7 cellular contexts compared by ENCODE assay signal in the genomic region with DNA sequence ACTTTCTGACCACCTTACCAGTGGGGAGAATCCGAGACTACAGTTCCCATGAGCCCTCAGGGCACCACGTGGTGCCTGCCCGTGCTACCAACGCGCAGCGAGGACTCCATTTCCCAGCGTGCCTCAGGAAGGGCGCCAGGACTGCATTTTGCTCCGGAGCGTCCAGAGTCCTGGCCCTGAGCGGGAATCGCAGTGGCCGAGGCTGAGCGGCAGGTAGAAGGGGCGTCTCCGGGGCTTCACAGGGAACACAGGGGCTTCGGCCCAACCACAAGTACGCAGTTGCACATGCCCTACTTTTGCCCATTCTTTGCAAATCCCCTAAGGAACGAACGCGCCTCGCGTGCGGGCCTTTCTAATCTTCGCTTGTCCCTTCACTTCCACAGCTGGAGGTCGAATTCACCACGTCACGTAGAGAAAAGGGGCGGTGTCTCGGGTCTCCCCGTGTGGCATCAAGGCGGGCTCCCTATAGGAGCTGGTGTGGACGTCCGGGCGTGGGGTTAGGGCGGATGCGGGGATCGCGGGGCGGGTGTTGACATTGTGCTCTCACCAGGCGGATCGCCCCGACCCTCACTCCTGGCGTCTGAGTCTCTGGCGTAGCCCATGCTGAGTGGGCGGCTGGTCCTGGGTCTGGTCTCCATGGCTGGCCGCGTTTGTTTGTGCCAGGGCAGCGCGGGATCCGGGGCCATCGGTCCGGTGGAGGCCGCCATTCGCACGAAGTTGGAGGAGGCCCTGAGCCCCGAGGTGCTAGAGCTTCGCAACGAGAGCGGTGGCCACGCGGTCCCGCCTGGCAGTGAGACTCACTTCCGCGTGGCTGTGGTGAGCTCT. TPM values are rescaled to one million over a fixed set of nuclear protein-coding genes. Genes with fewer than 3 reads are reported as not detected.
DNase-seq lines count a peak whose midpoint lies in the region; ATAC-seq, FAIRE-seq and TF ChIP-seq lines count a peak whose summit lies in the region.

A gene with protein sequence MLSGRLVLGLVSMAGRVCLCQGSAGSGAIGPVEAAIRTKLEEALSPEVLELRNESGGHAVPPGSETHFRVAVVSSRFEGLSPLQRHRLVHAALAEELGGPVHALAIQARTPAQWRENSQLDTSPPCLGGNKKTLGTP (plus strand): TSS at position 109 of the 825 bp plus-strand sequence. CDS start 492 bp downstream, at position 601.

- no peaks in the 10 kb centered on the region for H3K36me3 ChIP-seq in bronchial epithelial cell (ENCODE audit: control insufficient read depth, insufficient read depth, low read length)
- H3K36me3 ChIP-seq in small intestine (ENCODE audit: control insufficient read depth in 2 of 2, insufficient read depth in 2 of 2, low read length in 2 of 2), result no peaks in the 10 kb centered on the region

- peak within 1 kb of the TSS; percentile 77 to 96 for H3K27ac ChIP-seq in small intestine (ENCODE audit: low read depth in 1 of 2, low read length in 1 of 2)

- TF ChIP-seq POLR2A in GM18526 (IDR thresholded peaks at IDR 0.05; ENCODE audit: extremely low read depth, insufficient read length), result peak; percentile 70

- H3K4me3 ChIP-seq in WI38 (ENCODE audit: low read depth, low read length), result peak within 1 kb of the TSS; percentile 65
- H3K4me3 ChIP-seq in bronchial epithelial cell (ENCODE audit: low read depth, low read length), result peak within 1 kb of the TSS; percentile 69
- peak within 1 kb of the TSS; percentile 59 to 74 for H3K4me3 ChIP-seq in small intestine (ENCODE audit: low read depth in 1 of 2, low read length in 2 of 2)

- DNase-seq in NCI-H2171 (lab: John Stamatoyannopoulos, UW) (peak; percentile 88), bronchial epithelial cell (ENCODE audit: low read depth) (peak; percentile 82), iPS-NIHi11 (ENCODE audit: low spot score) (peak; percentile 96), small intestine (peak; percentile 94)

- 8 to 12% (median 10%) methylated on average over 65 of the region's 65 CpGs for WGBS in small intestine, 3 donors

- no peaks in the 10 kb centered on the region for H3K27me3 ChIP-seq in bronchial epithelial cell (ENCODE audit: control insufficient read depth, insufficient read depth, low read length)
- no peaks in the 10 kb centered on the region for H3K27me3 ChIP-seq in small intestine (ENCODE audit: control insufficient read depth in 2 of 2, insufficient read depth in 2 of 2, low read length in 2 of 2)

- FAIRE-seq in bronchial epithelial cell (lab: Jason Lieb, UNC), result peak; percentile 70
- FAIRE-seq in small intestine (lab: Jason Lieb, UNC), result no peak

- no peaks in the 10 kb centered on the region for H3K9me3 ChIP-seq in small intestine (ENCODE audit: control insufficient read depth, low read depth)

- peak; percentile 95 for ATAC-seq in HG03095 (IDR thresholded peaks at IDR 0.05; ENCODE audit: unreplicated experiment)

- TF ChIP-seq CTCF in WI38 (IDR thresholded peaks at IDR 0.05; ENCODE audit: low read depth, low read length), result no peak
- no peak for TF ChIP-seq CTCF in bronchial epithelial cell (IDR thresholded peaks at IDR 0.05; ENCODE audit: insufficient read depth, low read length, severe bottlenecking)

- peaks cover 3 to 6% of the 10 kb centered on the region in 2 donors for H3K4me1 ChIP-seq in small intestine (ENCODE audit: control insufficient read depth in 2 of 2, insufficient read depth in 1 of 2, low read depth in 1 of 2, low read length in 1 of 2)

RNA-seq across cellular contexts. Expression of the gene that starts here (rescaled TPM):
- 17.6 and 22.9 TPM in 2 replicates for total RNA-seq in bronchial epithelial cell
- polyA plus RNA-seq in small intestine, result 10 to 100 TPM; 24.7 to 49.4 (median 31.3) TPM

Comparison
In these comparisons a context has a peak if more than half of its experiments do, and no peak if none do; other contexts are left out.
1. Peak in every context shown above with its lines: DNase-seq, ATAC-seq, H3K4me3 ChIP-seq and H3K27ac ChIP-seq.